Comparison of ENCODE assay signal across 18 cellular contexts in the genomic region with DNA sequence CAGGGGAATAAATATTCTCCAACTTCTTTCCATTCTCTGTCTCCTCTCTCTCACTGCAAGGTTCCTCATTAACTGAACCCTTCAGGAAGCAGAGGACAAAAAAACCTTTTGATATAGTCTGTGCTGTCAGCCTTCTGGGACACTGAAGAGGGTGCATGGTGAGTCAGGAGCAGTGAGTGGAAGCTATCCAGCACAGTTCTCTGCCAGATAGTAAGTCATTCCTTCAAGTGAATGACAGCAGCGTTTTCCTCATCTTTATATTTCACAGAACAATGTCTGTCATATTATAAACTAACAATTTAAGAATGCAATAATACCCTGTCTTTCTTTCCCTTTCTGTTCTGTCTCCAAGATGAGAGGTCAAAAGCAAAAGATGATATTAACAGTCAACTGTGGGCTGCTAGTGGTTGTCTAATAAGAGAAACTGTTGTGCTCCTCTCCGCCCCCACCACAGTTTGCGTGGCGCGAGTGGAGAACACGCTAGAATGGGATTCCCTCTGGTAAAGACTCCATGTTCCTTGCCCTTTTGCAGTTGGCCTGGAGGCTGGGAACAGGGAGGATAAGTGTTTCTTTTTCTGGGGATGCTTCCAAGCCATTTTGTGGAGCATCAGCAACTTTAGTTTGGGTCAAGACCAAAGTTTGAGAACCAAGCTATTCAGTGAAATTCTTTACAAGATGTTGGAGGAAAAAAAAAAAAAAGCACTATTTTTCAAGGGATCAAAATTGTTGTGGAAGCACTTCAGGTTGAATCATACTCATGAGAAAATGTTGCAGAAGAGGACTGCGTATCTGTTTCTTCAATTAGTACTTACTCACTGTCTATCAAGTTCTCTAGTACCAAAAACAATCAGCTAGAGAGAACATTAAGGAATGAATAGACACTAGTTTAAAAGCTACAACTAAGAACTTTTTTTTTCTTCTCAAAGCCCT.
DNase-seq lines count a peak whose midpoint lies in the region; ATAC-seq and TF ChIP-seq lines count a peak whose summit lies in the region.
"Had no signal": no experiment of that assay in that cellular context is flagged by ENCODE, and none has a peak within 500 bp of the region (broad histone marks: within the 10 kb centered on the region; RNA-seq: fewer than 3 reads in every experiment).

No MANE protein-coding gene starts in this region.

- H2BK12ac ChIP-seq in trophoblast cell (ENCODE audit: low read length), result no peak overlapping the region

- POLR2A ChIA-PET in activated CD4-positive, alpha-beta T cell treated with anti-CD3 and anti-CD28 coated beads, Interleukin-2, amount 10 ng/mL, durations not matched to agents 7 days and 5 days (lab: Charles Lee), result no interaction called here

- no peak overlapping the region for H3K14ac ChIP-seq in trophoblast cell (ENCODE audit: low read length)

- H3K27ac ChIP-seq in foreskin keratinocyte, result no peak overlapping the region
- H3K27ac ChIP-seq in trophoblast cell (ENCODE audit: low read depth, low read length), result no peak overlapping the region
- H3K27ac ChIP-seq: lower lobe of right lung had no signal

- no peaks in the 10 kb centered on the region for H3K4me1 ChIP-seq in foreskin keratinocyte
- no peaks in the 10 kb centered on the region for H3K4me1 ChIP-seq in trophoblast cell (ENCODE audit: control insufficient read depth in 1 of 2, insufficient read depth in 2 of 2, low read length in 2 of 2)

- peak overlapping the region; percentile 33 for H2AFZ ChIP-seq in trophoblast cell (ENCODE audit: insufficient read depth, low read length, poor library complexity)

- H3K36me3 Mint-ChIP-seq in activated T-helper 2 cell treated with anti-CD3 and anti-CD28 coated beads, Interferon-gamma antibody, Interleukin-2, Interleukin-4, amounts not matched to agents 10 μg/mL and 5 μg/mL and 100 μg/mL, durations not matched to agents 14 hours and 24 hours and 36 hours (ENCODE audit: low read depth), result no peaks in the 10 kb centered on the region
- H3K36me3 Mint-ChIP-seq in activated CD4-positive, alpha-beta T cell treated with anti-CD3 and anti-CD28 coated beads, Interleukin-2, amount 10 ng/mL, durations not matched to agents 7 days and 5 days (ENCODE audit: low read depth), result no peaks in the 10 kb centered on the region

- peak; percentile 46 for ATAC-seq in foreskin keratinocyte
- no peak for ATAC-seq in GM18907 (IDR thresholded peaks at IDR 0.05; ENCODE audit: unreplicated experiment)
- ATAC-seq: K562; lower lobe of right lung; stimulated activated naive CD8-positive, alpha-beta T cell treated with anti-CD3 and anti-CD28 coated beads, Interleukin-15, amount 100 ng/mL, for 72 hours had no signal

- H3K36me3 ChIP-seq in trophoblast cell (ENCODE audit: control insufficient read depth in 1 of 2, insufficient read depth in 2 of 2, low read length in 2 of 2), result no peaks in the 10 kb centered on the region
- H3K36me3 ChIP-seq: lower lobe of right lung, spleen had no signal

- no peak overlapping the region for H3K4me3 ChIP-seq in trophoblast cell (ENCODE audit: low read depth, low read length)
- H3K4me3 ChIP-seq: coronary artery, K562, lower lobe of right lung, spleen had no signal

- no peaks in the 10 kb centered on the region for H3K79me2 ChIP-seq in trophoblast cell (ENCODE audit: control insufficient read depth, insufficient read depth, low read length, poor library complexity)

- H3K27me3 ChIP-seq in foreskin keratinocyte (peaks cover 34% of the 10 kb centered on the region), trophoblast cell (ENCODE audit: insufficient read depth, low read length) (no peaks in the 10 kb centered on the region)
- H3K27me3 ChIP-seq: spleen had no signal

- H3K4me1 Mint-ChIP-seq in activated T-helper 2 cell treated with anti-CD3 and anti-CD28 coated beads, Interferon-gamma antibody, Interleukin-2, Interleukin-4, amounts not matched to agents 10 μg/mL and 5 μg/mL and 100 μg/mL, durations not matched to agents 14 hours and 24 hours and 36 hours (ENCODE audit: low read depth), result no peaks in the 10 kb centered on the region
- H3K4me1 Mint-ChIP-seq in activated CD4-positive, alpha-beta T cell treated with anti-CD3 and anti-CD28 coated beads, Interleukin-2, amount 10 ng/mL, durations not matched to agents 7 days and 5 days, result peaks cover 2% of the 10 kb centered on the region
- H3K4me1 Mint-ChIP-seq: stimulated activated naive CD8-positive, alpha-beta T cell treated with anti-CD3 and anti-CD28 coated beads, Interleukin-15, amount 100 ng/mL, for 72 hours had no signal

- no peak overlapping the region for H2BK120ac ChIP-seq in trophoblast cell (ENCODE audit: insufficient read depth, low read length, poor library complexity)

- no peak overlapping the region for H3K4ac ChIP-seq in trophoblast cell (ENCODE audit: low read depth, low read length)

- no CpG with 5 or more reads among the region's 7 CpGs for WGBS in trophoblast cell (ENCODE audit: extremely low coverage, insufficient coverage, insufficient read length)

- H3K18ac ChIP-seq in trophoblast cell (ENCODE audit: low read length), result no peak overlapping the region

- no peaks in the 10 kb centered on the region for H3K9me3 Mint-ChIP-seq in activated T-helper 2 cell treated with anti-CD3 and anti-CD28 coated beads, Interferon-gamma antibody, Interleukin-2, Interleukin-4, amounts not matched to agents 10 μg/mL and 5 μg/mL and 100 μg/mL, durations not matched to agents 14 hours and 24 hours and 36 hours
- H3K9me3 Mint-ChIP-seq in activated CD4-positive, alpha-beta T cell treated with anti-CD3 and anti-CD28 coated beads, Interleukin-2, amount 10 ng/mL, durations not matched to agents 7 days and 5 days, result no peaks in the 10 kb centered on the region
- H3K9me3 Mint-ChIP-seq: stimulated activated naive CD8-positive, alpha-beta T cell treated with anti-CD3 and anti-CD28 coated beads, Interleukin-15, amount 100 ng/mL, for 72 hours had no signal

- H4K91ac ChIP-seq in trophoblast cell (ENCODE audit: low read depth, low read length), result no peak overlapping the region

- no peak overlapping the region for H2BK5ac ChIP-seq in trophoblast cell (ENCODE audit: low read depth, low read length, poor library complexity)

- no peak overlapping the region for H3K4me3 Mint-ChIP-seq in activated T-helper 2 cell treated with anti-CD3 and anti-CD28 coated beads, Interferon-gamma antibody, Interleukin-2, Interleukin-4, amounts not matched to agents 10 μg/mL and 5 μg/mL and 100 μg/mL, durations not matched to agents 14 hours and 24 hours and 36 hours (ENCODE audit: low read depth)
- H3K4me3 Mint-ChIP-seq in activated CD4-positive, alpha-beta T cell treated with anti-CD3 and anti-CD28 coated beads, Interleukin-2, amount 10 ng/mL, durations not matched to agents 7 days and 5 days, result no peak overlapping the region
- H3K4me3 Mint-ChIP-seq: stimulated activated naive CD8-positive, alpha-beta T cell treated with anti-CD3 and anti-CD28 coated beads, Interleukin-15, amount 100 ng/mL, for 72 hours had no signal

- no peak for TF ChIP-seq CTCF in foreskin keratinocyte (conservative IDR thresholded peaks at IDR 0.05)

- H3K9ac ChIP-seq in trophoblast cell (ENCODE audit: low read length), result no peak overlapping the region

- H4K8ac ChIP-seq in trophoblast cell (ENCODE audit: low read depth, low read length), result no peak overlapping the region

- H2AK5ac ChIP-seq in trophoblast cell (ENCODE audit: low read length), result no peak overlapping the region

- H3K9me3 ChIP-seq in trophoblast cell (ENCODE audit: insufficient read depth, low read depth, low read length), result no peaks in the 10 kb centered on the region
- H3K9me3 ChIP-seq: lower lobe of right lung, spleen had no signal

- no peaks in the 10 kb centered on the region for H3K79me1 ChIP-seq in trophoblast cell (ENCODE audit: low read length)

- DNase-seq in COLO829 (ENCODE audit: low spot score), result peak; percentile 36
- peak; percentile 61 for DNase-seq in RPMI7951 (ENCODE audit: low read depth)
- DNase-seq in foreskin keratinocyte, result peak in 1 of 2 donors; percentile 3
- no peak for DNase-seq in trophoblast cell
- DNase-seq in activated T-helper 2 cell treated with anti-CD3 and anti-CD28 coated beads, Interferon-gamma antibody, Interleukin-2, Interleukin-4, amounts not matched to agents 10 μg/mL and 5 μg/mL and 100 μg/mL, durations not matched to agents 14 hours and 24 hours and 36 hours (ENCODE audit: low spot score), result no peak
- DNase-seq in NCI-H2171 treated with DMSO at 0.1 percent for 48 hours (lab: John Stamatoyannopoulos, UW), result no peak
- DNase-seq in activated CD4-positive, alpha-beta T cell treated with anti-CD3 and anti-CD28 coated beads, Interleukin-2, amount 10 ng/mL, durations not matched to agents 7 days and 5 days, result no peak
- DNase-seq: activated CD4-positive, alpha-beta T cell treated with anti-CD3 and anti-CD28 coated beads, Interleukin-2, amount 50 U/mL, for 4 hours; activated T-cell treated with anti-CD3 and anti-CD28 coated beads, Interleukin-2, amount 50 U/mL, for 48 hours; erythroblast; lower lobe of right lung; NCI-H187 treated with DMSO at 0.1 percent for 48 hours; SHP77; spleen; stimulated activated naive CD8-positive, alpha-beta T cell treated with anti-CD3 and anti-CD28 coated beads, Interleukin-15, amount 100 ng/mL, for 72 hours had no signal

- H3K27ac Mint-ChIP-seq in activated T-helper 2 cell treated with anti-CD3 and anti-CD28 coated beads, Interferon-gamma antibody, Interleukin-2, Interleukin-4, amounts not matched to agents 10 μg/mL and 5 μg/mL and 100 μg/mL, durations not matched to agents 14 hours and 24 hours and 36 hours, result no peak overlapping the region
- no peak overlapping the region for H3K27ac Mint-ChIP-seq in activated CD4-positive, alpha-beta T cell treated with anti-CD3 and anti-CD28 coated beads, Interleukin-2, amount 10 ng/mL, durations not matched to agents 7 days and 5 days
- H3K27ac Mint-ChIP-seq: stimulated activated naive CD8-positive, alpha-beta T cell treated with anti-CD3 and anti-CD28 coated beads, Interleukin-15, amount 100 ng/mL, for 72 hours had no signal

- peaks cover 5% of the 10 kb centered on the region for H3K27me3 Mint-ChIP-seq in activated T-helper 2 cell treated with anti-CD3 and anti-CD28 coated beads, Interferon-gamma antibody, Interleukin-2, Interleukin-4, amounts not matched to agents 10 μg/mL and 5 μg/mL and 100 μg/mL, durations not matched to agents 14 hours and 24 hours and 36 hours (ENCODE audit: low read depth)
- peaks cover 9% of the 10 kb centered on the region for H3K27me3 Mint-ChIP-seq in activated CD4-positive, alpha-beta T cell treated with anti-CD3 and anti-CD28 coated beads, Interleukin-2, amount 10 ng/mL, durations not matched to agents 7 days and 5 days
- H3K27me3 Mint-ChIP-seq: stimulated activated naive CD8-positive, alpha-beta T cell treated with anti-CD3 and anti-CD28 coated beads, Interleukin-15, amount 100 ng/mL, for 72 hours had no signal

- intact Hi-C loops in activated T-helper 2 cell treated with anti-CD3 and anti-CD28 coated beads, Interferon-gamma antibody, Interleukin-2, Interleukin-4, amounts not matched to agents 10 μg/mL and 5 μg/mL and 100 μg/mL, durations not matched to agents 14 hours and 24 hours and 36 hours (cut with micrococcal nuclease), result no loop called here

- H3K23ac ChIP-seq in trophoblast cell (ENCODE audit: low read length), result no peak overlapping the region

- CTCF ChIA-PET in activated CD4-positive, alpha-beta T cell treated with anti-CD3 and anti-CD28 coated beads, Interleukin-2, amount 10 ng/mL, durations not matched to agents 7 days and 5 days (lab: Charles Lee), result no interaction called here

- no peak overlapping the region for H4K12ac ChIP-seq in trophoblast cell (ENCODE audit: low read depth, low read length)

- no peak overlapping the region for H3K4me2 ChIP-seq in trophoblast cell (ENCODE audit: low read length)

Comparison
In these comparisons a context has a peak if more than half of its experiments do, and no peak if none do; other contexts are left out.
1. DNase-seq: peak in COLO829 (single experiment) and RPMI7951 (single experiment); none in trophoblast cell (0 of 2), activated T-helper 2 cell treated with anti-CD3 and anti-CD28 coated beads, Interferon-gamma antibody, Interleukin-2, Interleukin-4, amounts not matched to agents 10 μg/mL and 5 μg/mL and 100 μg/mL, durations not matched to agents 14 hours and 24 hours and 36 hours (single experiment), NCI-H2171 treated with DMSO at 0.1 percent for 48 hours (single experiment) and activated CD4-positive, alpha-beta T cell treated with anti-CD3 and anti-CD28 coated beads, Interleukin-2, amount 10 ng/mL, durations not matched to agents 7 days and 5 days (single experiment).